Comparison of ENCODE assay signal across 8 cellular contexts in the genomic region with DNA sequence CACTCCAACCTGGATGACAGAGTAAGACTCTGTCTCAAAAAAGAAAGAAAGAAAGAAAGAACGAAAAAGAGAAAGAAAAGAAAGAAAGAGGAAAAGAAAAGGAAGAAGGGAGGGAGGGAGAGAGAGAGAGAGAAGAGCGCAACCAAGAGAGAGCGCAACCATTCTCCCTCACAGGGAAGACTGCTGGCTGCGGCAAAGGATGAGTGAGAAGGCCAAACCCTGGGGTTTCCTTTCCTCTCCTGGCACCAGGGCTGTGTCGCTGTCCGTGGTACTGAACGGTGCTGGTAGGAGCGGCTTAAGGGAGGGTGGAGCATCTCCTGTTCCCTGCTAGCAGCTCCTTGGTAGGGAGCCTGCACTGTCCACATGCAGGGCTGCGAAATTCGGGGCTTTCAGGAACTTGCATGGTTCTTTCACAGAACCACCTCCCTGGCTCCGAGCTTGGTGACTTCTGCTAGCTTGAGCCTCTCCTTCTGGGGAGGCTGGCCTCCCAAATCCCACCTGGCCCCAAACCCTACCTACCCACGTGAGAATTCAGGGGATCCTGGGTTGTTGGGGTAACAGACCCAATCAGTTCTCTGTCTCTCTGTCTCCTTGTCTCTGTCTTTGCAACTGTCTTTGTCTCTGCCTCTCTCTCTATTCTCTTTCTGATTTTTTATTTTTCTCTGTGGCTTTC.
DNase-seq lines count a peak whose midpoint lies in the region; ATAC-seq lines count a peak whose summit lies in the region.

No MANE protein-coding gene starts in this region.

- ATAC-seq in HG03460 (IDR thresholded peaks at IDR 0.05; ENCODE audit: unreplicated experiment), result no peak
- ATAC-seq in GM19324 (IDR thresholded peaks at IDR 0.05; ENCODE audit: low FRiP score, unreplicated experiment), result no peak

- DNase-seq in 8988T (peak; percentile 38), HCEC 1CT (peak; percentile 65), T-helper 1 cell (peak in 4 of 5 donors; percentile 20 to 47 (median 27)), amniotic stem cell (lab: John Stamatoyannopoulos, UW) (peak; percentile 56), hypothalamus (lab: John Stamatoyannopoulos, UW) (peak in 35 of 51 donors; percentile 1 to 62 (median 30))
- DNase-seq in stimulated activated CD4-positive, alpha-beta T cell treated with anti-CD3 and anti-CD28 coated beads, Interleukin-12 subunit alpha, Interleukin-12 subunit beta, amount 100 ng/mL, for 24 hours (ENCODE audit: low read depth in 2 of 2), result peak; percentile 25 to 59
